Comparison of ENCODE assay signal across 8 cellular contexts in genomic region chr9:128689293-128689770, GRCh38. TPM values are rescaled to one million over a fixed set of nuclear protein-coding genes. Genes with fewer than 3 reads are reported as not detected.
DNase-seq lines count a peak whose midpoint lies in the region; ATAC-seq and TF ChIP-seq lines count a peak whose summit lies in the region.

No MANE protein-coding gene starts in this region.

- peak overlapping the region in 6 of 8 donors; percentile 45 to 79 (median 62) for H3K4me3 Mint-ChIP-seq in CD4-positive, alpha-beta memory T cell
- H3K4me3 Mint-ChIP-seq in activated naive CD4-positive, alpha-beta T cell treated with anti-CD3 and anti-CD28 coated beads, Interleukin-2, amount 10 ng/mL, durations not matched to agents 7 days and 5 days = peak overlapping the region; percentile 64

- no peak for TF ChIP-seq CTCF in NB4 (IDR thresholded peaks at IDR 0.05; ENCODE audit: low read depth, low read length)

- H3K36me3 Mint-ChIP-seq in CD4-positive, alpha-beta memory T cell = peaks cover 22 to 36% of the 10 kb centered on the region in 2 donors
- H3K36me3 Mint-ChIP-seq in activated naive CD4-positive, alpha-beta T cell treated with anti-CD3 and anti-CD28 coated beads, Interleukin-2, amount 10 ng/mL, durations not matched to agents 7 days and 5 days = peaks cover 27% of the 10 kb centered on the region

- H3K27ac ChIP-seq in CD4-positive, alpha-beta memory T cell (ENCODE audit: low read depth, low read length) = peak overlapping the region; percentile 65
- H3K27ac ChIP-seq in right cardiac atrium (ENCODE audit: low read length) = peak overlapping the region; percentile 90

- H3K4me1 Mint-ChIP-seq in CD4-positive, alpha-beta memory T cell = peaks cover 40 to 62% (median 51%) of the 10 kb centered on the region in 4 donors
- H3K4me1 Mint-ChIP-seq in activated naive CD4-positive, alpha-beta T cell treated with anti-CD3 and anti-CD28 coated beads, Interleukin-2, amount 10 ng/mL, durations not matched to agents 7 days and 5 days = peaks cover 61% of the 10 kb centered on the region

- CTCF ChIA-PET in CD4-positive, alpha-beta memory T cell (lab: Charles Lee; ENCODE audit: partially characterized antibody) = interaction anchor here (1.0 kb wide), 1 partner anchor 40 kb away, joined by 4 read pairs; no protein-coding TSS in a partner anchor
- CTCF ChIA-PET in activated naive CD4-positive, alpha-beta T cell treated with anti-CD3 and anti-CD28 coated beads, Interleukin-2, amount 10 ng/mL, durations not matched to agents 7 days and 5 days (lab: Charles Lee) = no interaction called here

- peaks cover 66% of the 10 kb centered on the region for H3K4me1 ChIP-seq in CD4-positive, alpha-beta memory T cell (ENCODE audit: insufficient read depth, low read length)
- peaks cover 3% of the 10 kb centered on the region for H3K4me1 ChIP-seq in right cardiac atrium (ENCODE audit: control insufficient read depth, insufficient read depth, low read length)

- TF ChIP-seq POLR2A in NB4 (IDR thresholded peaks at IDR 0.05; ENCODE audit: extremely low read depth, insufficient read length) = no peak

- intact Hi-C loops in CD4-positive, alpha-beta memory T cell (cut with micrococcal nuclease) = loop anchor here (1.0 to 2.0 kb wide), 6 partner anchors 13 to 137 kb away; partner anchors contain the start of genes DYNC2I2, PKN3, SPTAN1 and TBC1D13
- intact Hi-C loops in right cardiac atrium (cut with DNase I) = no loop called here
- intact Hi-C loops in sciatic nerve (cut with DNase I) = no loop called here

- H3K27me3 ChIP-seq in CD4-positive, alpha-beta memory T cell (ENCODE audit: insufficient read depth, low read length) = no peaks in the 10 kb centered on the region
- no peaks in the 10 kb centered on the region for H3K27me3 ChIP-seq in right cardiac atrium (ENCODE audit: control insufficient read depth, insufficient read depth)

- H3K27me3 Mint-ChIP-seq in CD4-positive, alpha-beta memory T cell = peaks cover 0 to 1% of the 10 kb centered on the region in 2 donors
- no peaks in the 10 kb centered on the region for H3K27me3 Mint-ChIP-seq in activated naive CD4-positive, alpha-beta T cell treated with anti-CD3 and anti-CD28 coated beads, Interleukin-2, amount 10 ng/mL, durations not matched to agents 7 days and 5 days

- peak overlapping the region in 1 of 2 donors; percentile 46 for H3K4me3 ChIP-seq in CD4-positive, alpha-beta memory T cell (ENCODE audit: low read length in 2 of 2)
- H3K4me3 ChIP-seq in NB4 (ENCODE audit: low read depth, low read length) = peak overlapping the region; percentile 46
- H3K4me3 ChIP-seq in right cardiac atrium (ENCODE audit: low read length) = peak overlapping the region; percentile 99

- POLR2A ChIA-PET in CD4-positive, alpha-beta memory T cell (lab: Charles Lee; ENCODE audit: partially characterized antibody) = interaction anchor here (0.7 to 5.1 kb wide), 18 partner anchors 8 to 192 kb away, joined by 3 to 37 read pairs (median 4); partner anchors contain the start of genes DYNC2I2, ENDOG, KYAT1 and LRRC8A

- peaks cover 0 to 4% (median 0%) of the 10 kb centered on the region in 8 donors for H3K9me3 Mint-ChIP-seq in CD4-positive, alpha-beta memory T cell
- H3K9me3 Mint-ChIP-seq in activated naive CD4-positive, alpha-beta T cell treated with anti-CD3 and anti-CD28 coated beads, Interleukin-2, amount 10 ng/mL, durations not matched to agents 7 days and 5 days = no peaks in the 10 kb centered on the region

- ATAC-seq in GM21723 (IDR thresholded peaks at IDR 0.05; ENCODE audit: unreplicated experiment) (peak; percentile 10), right cardiac atrium (peak in 1 of 2 donors; percentile 14), sciatic nerve (no peak), HG03457 (IDR thresholded peaks at IDR 0.05; ENCODE audit: unreplicated experiment) (no peak)

- H3K36me3 ChIP-seq in CD4-positive, alpha-beta memory T cell (ENCODE audit: insufficient read depth, low read length) = peaks cover 28% of the 10 kb centered on the region

- under 1% methylated on average over 78 of the region's 78 CpGs for WGBS in right cardiac atrium

- H3K9me3 ChIP-seq in CD4-positive, alpha-beta memory T cell (ENCODE audit: control insufficient read depth in 1 of 2, low read length in 2 of 2) = no peaks in the 10 kb centered on the region
- H3K9me3 ChIP-seq in right cardiac atrium (ENCODE audit: control insufficient read depth, low read length) = no peaks in the 10 kb centered on the region

- DNase-seq in CD4-positive, alpha-beta memory T cell = peak in 1 of 5 donors; percentile 75
- DNase-seq in NB4 (ENCODE audit: low read depth) (no peak), right cardiac atrium (peak; percentile 65 to 87 (median 86)), sciatic nerve (ENCODE audit: low spot score) (peak; percentile 79), NCI-H2081 treated with DMSO at 0.1 percent for 48 hours (lab: John Stamatoyannopoulos, UW) (no peak)
- no peak for DNase-seq in activated naive CD4-positive, alpha-beta T cell treated with anti-CD3 and anti-CD28 coated beads, Interleukin-2, amount 10 ng/mL, durations not matched to agents 7 days and 5 days

- H3K27ac Mint-ChIP-seq in CD4-positive, alpha-beta memory T cell = peak overlapping the region in 4 of 7 donors; percentile 15 to 52 (median 28)
- peak overlapping the region; percentile 83 for H3K27ac Mint-ChIP-seq in activated naive CD4-positive, alpha-beta T cell treated with anti-CD3 and anti-CD28 coated beads, Interleukin-2, amount 10 ng/mL, durations not matched to agents 7 days and 5 days

RNA-seq across cellular contexts. Expression of gene SET, which starts 0.3 kb away (rescaled TPM):
- 100 to 1,000 TPM; 261 to 264 TPM for total RNA-seq in CD4-positive, alpha-beta memory T cell
- polyA plus RNA-seq in CD4-positive, alpha-beta memory T cell = 100 to 1,000 TPM; 132 to 191 TPM
- total RNA-seq in right cardiac atrium = 100 to 1,000 TPM; 180 to 210 (median 191) TPM
- 86.1 TPM for polyA plus RNA-seq in right cardiac atrium
- total RNA-seq in sciatic nerve = 222 TPM

RNA-seq across cellular contexts. Expression of gene PKN3, which starts 13.0 kb away (rescaled TPM):
- 1 to 10 TPM; 1.7 to 2.6 TPM for total RNA-seq in CD4-positive, alpha-beta memory T cell
- 1 to 10 TPM in 1 of 2 donors, under 1 TPM in 1; 0.48 to 1.3 TPM for polyA plus RNA-seq in CD4-positive, alpha-beta memory T cell
- 1 to 10 TPM; 4.7 to 8.7 (median 7.4) TPM for total RNA-seq in right cardiac atrium
- 6.5 TPM for polyA plus RNA-seq in right cardiac atrium
- 9.9 TPM for total RNA-seq in sciatic nerve

RNA-seq across cellular contexts. Expression of gene DYNC2I2, which starts 32.7 kb away (rescaled TPM):
- total RNA-seq in CD4-positive, alpha-beta memory T cell = 1 to 10 TPM; 4.3 to 4.6 TPM
- polyA plus RNA-seq in CD4-positive, alpha-beta memory T cell = 1 to 10 TPM; 1.7 to 2.4 TPM
- total RNA-seq in right cardiac atrium (10 to 100 TPM; 13.5 to 25.6 (median 18.5) TPM), sciatic nerve (28.4 TPM)
- 30.2 TPM for polyA plus RNA-seq in right cardiac atrium

RNA-seq across cellular contexts. Expression of gene ZDHHC12, which starts 34.6 kb away (rescaled TPM):
- 10 to 100 TPM; 24.6 to 25.7 TPM for total RNA-seq in CD4-positive, alpha-beta memory T cell
- polyA plus RNA-seq in CD4-positive, alpha-beta memory T cell = 10 to 100 TPM; 57.6 to 75.7 TPM
- 10 to 100 TPM in 1 of 4 donors, 1 to 10 TPM in 3; 8.3 to 11.5 (median 9.4) TPM for total RNA-seq in right cardiac atrium
- polyA plus RNA-seq in right cardiac atrium = 13.1 TPM
- total RNA-seq in sciatic nerve = 7.4 TPM

Comparison
In these comparisons a context has a peak if more than half of its experiments do, and no peak if none do; other contexts are left out.
1. DNase-seq: peak in right cardiac atrium (3 of 3) and sciatic nerve (single experiment); none in NB4 (single experiment), activated naive CD4-positive, alpha-beta T cell treated with anti-CD3 and anti-CD28 coated beads, Interleukin-2, amount 10 ng/mL, durations not matched to agents 7 days and 5 days (single experiment) and NCI-H2081 treated with DMSO at 0.1 percent for 48 hours (single experiment).